Comparison of ENCODE assay signal across 24 cellular contexts in genomic region chr10:64574371-64574770, GRCh38.
DNase-seq lines count a peak whose midpoint lies in the region; FAIRE-seq and TF ChIP-seq lines count a peak whose summit lies in the region.
"Had no signal": no experiment of that assay in that cellular context is flagged by ENCODE, and none has a peak within 500 bp of the region (broad histone marks: within the 10 kb centered on the region; RNA-seq: fewer than 3 reads in every experiment).

No MANE protein-coding gene starts in this region.

- H3K27me3 Mint-ChIP-seq in MCF 10A (ENCODE audit: insufficient read depth, unreplicated experiment) = no peaks in the 10 kb centered on the region
- H3K27me3 Mint-ChIP-seq in T-helper 2 cell treated with Interferon-gamma antibody and Interleukin-4, amounts not matched to agents 5 μg/mL and 100 μg/mL, for 36 hours (ENCODE audit: low read depth) = no peaks in the 10 kb centered on the region
- H3K27me3 Mint-ChIP-seq: activated CD4-positive, alpha-beta memory T cell treated with anti-CD3 and anti-CD28 coated beads, Interleukin-2, amount 10 ng/mL, durations not matched to agents 7 days and 5 days; CD8-positive, alpha-beta memory T cell had no signal

- in situ Hi-C loops in mammary epithelial cell (cut with MboI; ENCODE audit: low sequenced_read_pairs in 2 of 2) = no loop called here

- no peak for FAIRE-seq in GM19239 (lab: Jason Lieb, UNC)

- no TSS peak for BruUV-seq in MCF 10A (replicated peaks; lab: Mats Ljungman, UMichigan)
- no TSS peak for BruUV-seq in mammary epithelial cell (replicated peaks; lab: Mats Ljungman, UMichigan)

- H3K4me2 ChIP-seq in mammary epithelial cell (ENCODE audit: insufficient read depth, low read depth, low read length) = no peak overlapping the region

- H3K27ac ChIP-seq in mammary epithelial cell (ENCODE audit: insufficient read depth, low read depth, low read length) (no peak overlapping the region), colonic mucosa (peak overlapping the region; percentile 34), thyroid gland (no peak overlapping the region), ovary (no peak overlapping the region)
- H3K27ac ChIP-seq: GM23248, lower lobe of right lung, right atrium auricular region, thoracic aorta had no signal

- no peak overlapping the region for H3K9ac ChIP-seq in mammary epithelial cell (ENCODE audit: insufficient read depth, low read length)
- no peak overlapping the region for H3K9ac ChIP-seq in colonic mucosa (ENCODE audit: low read depth in 2 of 2, low read length in 2 of 2)
- H3K9ac ChIP-seq: GM23248 had no signal

- no peaks in the 10 kb centered on the region for H3K79me2 ChIP-seq in mammary epithelial cell (ENCODE audit: insufficient read depth, low read length)

- DNase-seq in MCF 10A (ENCODE audit: unreplicated experiment) = peak; percentile 21
- DNase-seq in mammary epithelial cell = no peak
- peak; percentile 78 for DNase-seq in NCI-H510A treated with DMSO at 0.1 percent for 48 hours (lab: John Stamatoyannopoulos, UW)
- DNase-seq in colonic mucosa = no peak
- DNase-seq in thyroid gland = peak; percentile 30 to 41
- no peak for DNase-seq in ovary
- no peak for DNase-seq in T-helper 2 cell treated with Interferon-gamma antibody and Interleukin-4, amounts not matched to agents 5 μg/mL and 100 μg/mL, for 36 hours (ENCODE audit: low spot score)
- no peak for DNase-seq in GM19239 (ENCODE audit: insufficient read length, low spot score)
- DNase-seq: activated CD4-positive, alpha-beta memory T cell treated with anti-CD3 and anti-CD28 coated beads, Interleukin-2, amount 10 ng/mL, durations not matched to agents 7 days and 5 days; activated naive CD4-positive, alpha-beta T cell treated with anti-CD3 and anti-CD28 coated beads for 36 hours; activated T-cell treated with anti-CD3 and anti-CD28 coated beads, Interleukin-2, amount 50 U/mL, for 1 hour; aorta; CD8-positive, alpha-beta memory T cell; endodermal cell; GM23248; lower lobe of right lung; NCI-H1694 treated with DMSO at 0.1 percent for 48 hours; OCI-M1; SIG-M5; stimulated activated CD4-positive, alpha-beta T cell treated with anti-CD3 and anti-CD28 coated beads, Interleukin-15, amount 100 ng/mL, for 24 hours; T-helper 2 cell had no signal

- CTCF ChIA-PET in MCF 10A (lab: Yijun Ruan, JAX) = no interaction called here
- CTCF ChIA-PET in mammary epithelial cell (lab: Charles Lee; ENCODE audit: low non-redundant PET) = no interaction called here

- WGBS in mammary epithelial cell (ENCODE audit: low coverage, missing lambda C conversion rate) = 0% methylated on average over 1 of the region's 2 CpGs
- WGBS in thyroid gland, 2 donors = 16 to 43% methylated on average over 2 of the region's 2 CpGs
- WGBS in ovary, 3 donors = 52 to 61% (median 61%) methylated on average over 2 of the region's 2 CpGs

- no peak overlapping the region for H3K4me3 Mint-ChIP-seq in MCF 10A (ENCODE audit: unreplicated experiment)
- no peak overlapping the region for H3K4me3 Mint-ChIP-seq in T-helper 2 cell treated with Interferon-gamma antibody and Interleukin-4, amounts not matched to agents 5 μg/mL and 100 μg/mL, for 36 hours
- H3K4me3 Mint-ChIP-seq: activated CD4-positive, alpha-beta memory T cell treated with anti-CD3 and anti-CD28 coated beads, Interleukin-2, amount 10 ng/mL, durations not matched to agents 7 days and 5 days; activated naive CD4-positive, alpha-beta T cell treated with anti-CD3 and anti-CD28 coated beads for 36 hours; CD8-positive, alpha-beta memory T cell; endodermal cell; stimulated activated effector memory CD8-positive, alpha-beta T cell treated with anti-CD3 and anti-CD28 coated beads, Interleukin-12 subunit alpha, Interleukin-12 subunit beta, amount 100 ng/mL, for 72 hours had no signal

- no peaks in the 10 kb centered on the region for H3K27me3 ChIP-seq in mammary epithelial cell (ENCODE audit: insufficient read depth, low read length)
- H3K27me3 ChIP-seq in colonic mucosa = no peaks in the 10 kb centered on the region
- no peaks in the 10 kb centered on the region for H3K27me3 ChIP-seq in thyroid gland
- no peaks in the 10 kb centered on the region for H3K27me3 ChIP-seq in ovary
- H3K27me3 ChIP-seq: right atrium auricular region had no signal

- H4K20me1 ChIP-seq in mammary epithelial cell (ENCODE audit: insufficient read depth, low read length) = no peaks in the 10 kb centered on the region

- dilution Hi-C loops in mammary epithelial cell (cut with HindIII; ENCODE audit: low sequenced_read_pairs) = no loop called here

- H3K4me1 ChIP-seq in mammary epithelial cell (ENCODE audit: insufficient read depth, low read length) (no peaks in the 10 kb centered on the region), colonic mucosa (peaks cover 6% of the 10 kb centered on the region), thyroid gland (no peaks in the 10 kb centered on the region), ovary (ENCODE audit: insufficient read depth) (no peaks in the 10 kb centered on the region)
- H3K4me1 ChIP-seq: lower lobe of right lung, right atrium auricular region had no signal

- H3K4me3 ChIP-seq in mammary epithelial cell (replicated peaks in 1 of 3; ENCODE audit: insufficient read depth in 1 of 3, low read depth in 2 of 3, low read length in 3 of 3) = no peak overlapping the region
- no peak overlapping the region for H3K4me3 ChIP-seq in colonic mucosa
- no peak overlapping the region for H3K4me3 ChIP-seq in thyroid gland (replicated peaks in 1 of 3)
- H3K4me3 ChIP-seq in ovary = no peak overlapping the region
- H3K4me3 ChIP-seq: GM23248, lower lobe of right lung, right atrium auricular region, thoracic aorta had no signal

- no peaks in the 10 kb centered on the region for H3K9me3 Mint-ChIP-seq in MCF 10A (ENCODE audit: unreplicated experiment)
- peaks cover 18% of the 10 kb centered on the region for H3K9me3 Mint-ChIP-seq in T-helper 2 cell treated with Interferon-gamma antibody and Interleukin-4, amounts not matched to agents 5 μg/mL and 100 μg/mL, for 36 hours

- POLR2A ChIA-PET in MCF 10A (lab: Yijun Ruan, JAX) = no interaction called here

- no peak overlapping the region for H3K27ac Mint-ChIP-seq in MCF 10A (ENCODE audit: low read depth, unreplicated experiment)
- H3K27ac Mint-ChIP-seq in T-helper 2 cell treated with Interferon-gamma antibody and Interleukin-4, amounts not matched to agents 5 μg/mL and 100 μg/mL, for 36 hours = no peak overlapping the region
- H3K27ac Mint-ChIP-seq: activated CD4-positive, alpha-beta memory T cell treated with anti-CD3 and anti-CD28 coated beads, Interleukin-2, amount 10 ng/mL, durations not matched to agents 7 days and 5 days; activated naive CD4-positive, alpha-beta T cell treated with anti-CD3 and anti-CD28 coated beads for 36 hours; CD8-positive, alpha-beta memory T cell; endodermal cell; stimulated activated effector memory CD8-positive, alpha-beta T cell treated with anti-CD3 and anti-CD28 coated beads, Interleukin-12 subunit alpha, Interleukin-12 subunit beta, amount 100 ng/mL, for 72 hours had no signal

- no peak for TF ChIP-seq POLR2A in thyroid gland (IDR thresholded peaks at IDR 0.05)
- no peak for TF ChIP-seq POLR2A in ovary (IDR thresholded peaks at IDR 0.05)

- H3K36me3 Mint-ChIP-seq in MCF 10A (ENCODE audit: insufficient read depth, unreplicated experiment) = no peaks in the 10 kb centered on the region
- no peaks in the 10 kb centered on the region for H3K36me3 Mint-ChIP-seq in T-helper 2 cell treated with Interferon-gamma antibody and Interleukin-4, amounts not matched to agents 5 μg/mL and 100 μg/mL, for 36 hours (ENCODE audit: low read depth)
- H3K36me3 Mint-ChIP-seq: stimulated activated effector memory CD8-positive, alpha-beta T cell treated with anti-CD3 and anti-CD28 coated beads, Interleukin-12 subunit alpha, Interleukin-12 subunit beta, amount 100 ng/mL, for 72 hours had no signal

- H2AFZ ChIP-seq in mammary epithelial cell (ENCODE audit: low read depth, low read length) = no peak overlapping the region
- H2AFZ ChIP-seq: GM23248 had no signal

- H3K9me3 ChIP-seq in mammary epithelial cell (replicated peaks; ENCODE audit: insufficient read depth, low read length) = peaks cover 7% of the 10 kb centered on the region
- H3K9me3 ChIP-seq in colonic mucosa = no peaks in the 10 kb centered on the region
- H3K9me3 ChIP-seq in thyroid gland = no peaks in the 10 kb centered on the region
- no peaks in the 10 kb centered on the region for H3K9me3 ChIP-seq in ovary
- H3K9me3 ChIP-seq: lower lobe of right lung, right atrium auricular region, thoracic aorta had no signal

- no peaks in the 10 kb centered on the region for H3K36me3 ChIP-seq in mammary epithelial cell (ENCODE audit: insufficient read depth, low read length)
- H3K36me3 ChIP-seq in colonic mucosa = no peaks in the 10 kb centered on the region
- H3K36me3 ChIP-seq in thyroid gland = no peaks in the 10 kb centered on the region
- no peaks in the 10 kb centered on the region for H3K36me3 ChIP-seq in ovary
- H3K36me3 ChIP-seq: lower lobe of right lung, right atrium auricular region, thoracic aorta had no signal

- no peaks in the 10 kb centered on the region for H3K4me1 Mint-ChIP-seq in MCF 10A (ENCODE audit: insufficient read depth, unreplicated experiment)
- H3K4me1 Mint-ChIP-seq in T-helper 2 cell treated with Interferon-gamma antibody and Interleukin-4, amounts not matched to agents 5 μg/mL and 100 μg/mL, for 36 hours (ENCODE audit: low read depth) = no peaks in the 10 kb centered on the region
- H3K4me1 Mint-ChIP-seq: activated CD4-positive, alpha-beta memory T cell treated with anti-CD3 and anti-CD28 coated beads, Interleukin-2, amount 10 ng/mL, durations not matched to agents 7 days and 5 days; CD8-positive, alpha-beta memory T cell; endodermal cell; stimulated activated effector memory CD8-positive, alpha-beta T cell treated with anti-CD3 and anti-CD28 coated beads, Interleukin-12 subunit alpha, Interleukin-12 subunit beta, amount 100 ng/mL, for 72 hours had no signal

- no peak for TF ChIP-seq EP300 in ovary (IDR thresholded peaks at IDR 0.05)

- intact Hi-C loops in MCF 10A (cut with micrococcal nuclease) (no loop called here), mammary epithelial cell (cut with micrococcal nuclease) (no loop called here), colonic mucosa (cut with DNase I) (no loop called here), thyroid gland (cut with DNase I) (no loop called here), ovary (cut with DNase I) (no loop called here)

- TF ChIP-seq CTCF in MCF 10A (IDR thresholded peaks at IDR 0.05; ENCODE audit: unreplicated experiment) (no peak), mammary epithelial cell (conservative IDR thresholded peaks at IDR 0.05 in 1 of 2, IDR thresholded peaks at IDR 0.05 in 1 of 2; ENCODE audit: extremely low read depth in 1 of 2, insufficient read depth in 1 of 2, low read depth in 1 of 2, low read length in 2 of 2) (no peak), colonic mucosa (IDR thresholded peaks at IDR 0.05) (no peak), thyroid gland (IDR thresholded peaks at IDR 0.05) (no peak), ovary (IDR thresholded peaks at IDR 0.05) (no peak)

Comparison
In these comparisons a context has a peak if more than half of its experiments do, and no peak if none do; other contexts are left out.
1. DNase-seq: peak in MCF 10A (single experiment), NCI-H510A treated with DMSO at 0.1 percent for 48 hours (single experiment) and thyroid gland (2 of 2); none in mammary epithelial cell (single experiment), colonic mucosa (single experiment), ovary (0 of 5), T-helper 2 cell treated with Interferon-gamma antibody and Interleukin-4, amounts not matched to agents 5 μg/mL and 100 μg/mL, for 36 hours (single experiment) and GM19239 (single experiment).